ENCODE assay signal across 27 cellular contexts in genomic region chr3:107325446-107325845, GRCh38. TPM values are rescaled to one million over a fixed set of nuclear protein-coding genes. Genes with fewer than 3 reads are reported as not detected.
"Had no signal": no experiment of that assay in that cellular context is flagged by ENCODE, and none has a peak within 500 bp of the region (broad histone marks: within the 10 kb centered on the region; RNA-seq: fewer than 3 reads in every experiment).

No MANE protein-coding gene starts in this region.

- H3K27me3 ChIP-seq: brain microvascular endothelial cell, MG63, SJCRH30 had no signal

- H3K9me3 ChIP-seq: MG63, SJCRH30, SK-N-SH had no signal

- H3K9ac ChIP-seq: SK-N-SH had no signal

- H3K27me3 Mint-ChIP-seq: activated CD8-positive, alpha-beta T cell treated with anti-CD3 and anti-CD28 coated beads for 36 hours; activated naive CD8-positive, alpha-beta T cell treated with anti-CD3 and anti-CD28 coated beads for 36 hours had no signal

- H3K4me2 ChIP-seq: SK-N-SH had no signal

- H3K27ac Mint-ChIP-seq: activated CD8-positive, alpha-beta T cell treated with anti-CD3 and anti-CD28 coated beads for 36 hours; activated naive CD4-positive, alpha-beta T cell treated with anti-CD3 and anti-CD28 coated beads, Interleukin-2, amount 10 ng/mL, durations not matched to agents 7 days and 5 days; activated naive CD8-positive, alpha-beta T cell treated with anti-CD3 and anti-CD28 coated beads for 36 hours; activated T-cell treated with anti-CD3 and anti-CD28 coated beads, Interleukin-2, amount 50 U/mL, for 72 hours; activated T-helper 2 cell treated with anti-CD3 and anti-CD28 coated beads, Interferon-gamma antibody, Interleukin-2, Interleukin-4, amounts not matched to agents 10 μg/mL and 5 μg/mL and 100 μg/mL, durations not matched to agents 14 hours and 24 hours and 36 hours had no signal

- H3K4me3 ChIP-seq: cardiac muscle cell, MG63, SJCRH30 had no signal

- H3K36me3 ChIP-seq: brain microvascular endothelial cell, cardiac muscle cell, MG63, SJCRH30 had no signal

- H3K4me1 ChIP-seq: SJCRH30 had no signal

- H3K4me1 Mint-ChIP-seq: activated naive CD4-positive, alpha-beta T cell treated with anti-CD3 and anti-CD28 coated beads, Interleukin-2, amount 10 ng/mL, durations not matched to agents 7 days and 5 days; activated naive CD8-positive, alpha-beta T cell treated with anti-CD3 and anti-CD28 coated beads for 36 hours had no signal

- H3K27ac ChIP-seq: brain microvascular endothelial cell, cardiac muscle cell, SJCRH30, VCaP had no signal

- H3K36me3 Mint-ChIP-seq: activated naive CD4-positive, alpha-beta T cell treated with anti-CD3 and anti-CD28 coated beads, Interleukin-2, amount 10 ng/mL, durations not matched to agents 7 days and 5 days; activated naive CD8-positive, alpha-beta T cell treated with anti-CD3 and anti-CD28 coated beads for 36 hours had no signal

- DNase-seq: activated CD4-positive, CD25-positive, alpha-beta regulatory T cell; activated CD8-positive, alpha-beta memory T cell treated with anti-CD3 and anti-CD28 coated beads, Interleukin-2, amount 50 U/mL, for 4 hours; activated CD8-positive, alpha-beta T cell treated with anti-CD3 and anti-CD28 coated beads for 36 hours; activated gamma-delta T cell treated with Interleukin-2 at 50 U/mL for 16 hours; activated naive CD4-positive, alpha-beta T cell treated with anti-CD3 and anti-CD28 coated beads, Interleukin-2, amount 10 ng/mL, durations not matched to agents 7 days and 5 days; activated naive CD8-positive, alpha-beta T cell treated with anti-CD3 and anti-CD28 coated beads for 36 hours; activated T-cell treated with anti-CD3 and anti-CD28 coated beads, Interleukin-2, amount 50 U/mL, for 72 hours; brain microvascular endothelial cell; MG63; MV-4-11; NCI-H1092 treated with DMSO at 0.1 percent for 48 hours; NCI-H1417 treated with DMSO at 0.1 percent for 48 hours; NCI-H1694; NCI-H2029 treated with DMSO at 0.1 percent for 48 hours; NCI-H510A treated with DMSO at 0.1 percent for 48 hours; NCI-H69; OCI-M1; RPMI8226; SJCRH30; SK-N-SH; T-helper 1 cell had no signal

- H3K9me2 ChIP-seq: SK-N-SH had no signal

- ATAC-seq: activated CD8-positive, alpha-beta T cell treated with anti-CD3 and anti-CD28 coated beads for 36 hours; activated T-cell treated with anti-CD3 and anti-CD28 coated beads, Interleukin-2, amount 50 U/mL, for 72 hours; Panc1; Right ventricle myocardium inferior had no signal

- H3K9me3 Mint-ChIP-seq: activated CD8-positive, alpha-beta T cell treated with anti-CD3 and anti-CD28 coated beads for 36 hours; activated naive CD4-positive, alpha-beta T cell treated with anti-CD3 and anti-CD28 coated beads, Interleukin-2, amount 10 ng/mL, durations not matched to agents 7 days and 5 days; activated naive CD8-positive, alpha-beta T cell treated with anti-CD3 and anti-CD28 coated beads for 36 hours; activated T-cell treated with anti-CD3 and anti-CD28 coated beads, Interleukin-2, amount 50 U/mL, for 72 hours; activated T-helper 2 cell treated with anti-CD3 and anti-CD28 coated beads, Interferon-gamma antibody, Interleukin-2, Interleukin-4, amounts not matched to agents 10 μg/mL and 5 μg/mL and 100 μg/mL, durations not matched to agents 14 hours and 24 hours and 36 hours had no signal

- H3K4me3 Mint-ChIP-seq: activated CD8-positive, alpha-beta T cell treated with anti-CD3 and anti-CD28 coated beads for 36 hours; activated naive CD4-positive, alpha-beta T cell treated with anti-CD3 and anti-CD28 coated beads, Interleukin-2, amount 10 ng/mL, durations not matched to agents 7 days and 5 days; activated naive CD8-positive, alpha-beta T cell treated with anti-CD3 and anti-CD28 coated beads for 36 hours; activated T-cell treated with anti-CD3 and anti-CD28 coated beads, Interleukin-2, amount 50 U/mL, for 72 hours had no signal

RNA-seq across cellular contexts. Expression of gene CCDC54, which starts 51.8 kb away (rescaled TPM):
- total RNA-seq: activated CD8-positive, alpha-beta T cell treated with anti-CD3 and anti-CD28 coated beads for 36 hours; activated naive CD8-positive, alpha-beta T cell treated with anti-CD3 and anti-CD28 coated beads for 36 hours; activated T-cell treated with anti-CD3 and anti-CD28 coated beads, Interleukin-2, amount 50 U/mL, for 72 hours; activated T-helper 2 cell treated with anti-CD3 and anti-CD28 coated beads, Interferon-gamma antibody, Interleukin-2, Interleukin-4, amounts not matched to agents 10 μg/mL and 5 μg/mL and 100 μg/mL, durations not matched to agents 14 hours and 24 hours and 36 hours; cardiac muscle cell; Right ventricle myocardium inferior; SJCRH30; T-helper 2 cell treated with Interferon-gamma antibody and Interleukin-4, amounts not matched to agents 100 ng/mL and 5 ng/mL, for 36 hours had no signal
